In genomic region chr7:43655584-43655983, GRCh38 we compare ENCODE assay signal across 18 cellular contexts.
A peak's percentile ranks its signal among the peaks of the same experiment; 100 is the strongest.
DNase-seq lines count a peak whose midpoint lies in the region; ATAC-seq and TF ChIP-seq lines count a peak whose summit lies in the region.
"Had no signal": no experiment of that assay in that cellular context is flagged by ENCODE, and none has a peak within 500 bp of the region (broad histone marks: within the 10 kb centered on the region; RNA-seq: fewer than 3 reads in every experiment).

No MANE protein-coding gene starts in this region.

- no peaks in the 10 kb centered on the region for H3K36me3 ChIP-seq in CD4-positive, CD25-positive, alpha-beta regulatory T cell (ENCODE audit: control insufficient read depth, insufficient read depth, low read length)

- POLR2A ChIA-PET in activated CD8-positive, alpha-beta T cell treated with anti-CD3 and anti-CD28 coated beads for 36 hours (lab: Charles Lee): interaction anchor here (0.9 to 1.4 kb wide), 2 partner anchors 16 to 73 kb away, joined by 3 to 4 read pairs; partner anchors contain the start of gene STK17A
- POLR2A ChIA-PET in activated CD8-positive, alpha-beta T cell treated with anti-CD3 and anti-CD28 coated beads, Interleukin-2, amount 10 ng/mL, durations not matched to agents 7 days and 5 days (lab: Charles Lee): no interaction called here

- H3K27me3 Mint-ChIP-seq in activated CD8-positive, alpha-beta T cell treated with anti-CD3 and anti-CD28 coated beads for 36 hours: no peaks in the 10 kb centered on the region
- H3K27me3 Mint-ChIP-seq in activated CD8-positive, alpha-beta T cell treated with anti-CD3 and anti-CD28 coated beads, Interleukin-2, amount 10 ng/mL, durations not matched to agents 7 days and 5 days (ENCODE audit: low read depth): no peaks in the 10 kb centered on the region
- H3K27me3 Mint-ChIP-seq in CD4-positive, CD25-positive, alpha-beta regulatory T cell: no peaks in the 10 kb centered on the region
- H3K27me3 Mint-ChIP-seq: IgD-negative memory B cell had no signal

- ATAC-seq in activated CD8-positive, alpha-beta T cell treated with anti-CD3 and anti-CD28 coated beads for 36 hours: no peak
- no peak for ATAC-seq in activated CD8-positive, alpha-beta T cell treated with anti-CD3 and anti-CD28 coated beads, Interleukin-2, amount 10 ng/mL, durations not matched to agents 7 days and 5 days
- ATAC-seq in CD4-positive, CD25-positive, alpha-beta regulatory T cell (ENCODE audit: low read depth in 2 of 2): no peak

- H3K27ac ChIP-seq in CD4-positive, CD25-positive, alpha-beta regulatory T cell (ENCODE audit: insufficient read depth, low read length, poor library complexity, severe bottlenecking): no peak overlapping the region
- H3K27ac ChIP-seq: BLaER1 treated with 17β-estradiol and CSF1 and Interleukin-3, amounts not matched to agents 10 nM and 100 nM had no signal

- H3K27ac Mint-ChIP-seq in activated CD8-positive, alpha-beta T cell treated with anti-CD3 and anti-CD28 coated beads for 36 hours: peak overlapping the region; percentile 20
- no peak overlapping the region for H3K27ac Mint-ChIP-seq in activated CD8-positive, alpha-beta T cell treated with anti-CD3 and anti-CD28 coated beads, Interleukin-2, amount 10 ng/mL, durations not matched to agents 7 days and 5 days
- H3K27ac Mint-ChIP-seq in CD4-positive, CD25-positive, alpha-beta regulatory T cell: peak overlapping the region in 2 of 3 donors; percentile 35 to 60
- H3K27ac Mint-ChIP-seq: IgD-negative memory B cell had no signal

- peaks cover 2% of the 10 kb centered on the region for H3K9me3 Mint-ChIP-seq in activated CD8-positive, alpha-beta T cell treated with anti-CD3 and anti-CD28 coated beads for 36 hours
- H3K9me3 Mint-ChIP-seq in activated CD8-positive, alpha-beta T cell treated with anti-CD3 and anti-CD28 coated beads, Interleukin-2, amount 10 ng/mL, durations not matched to agents 7 days and 5 days (ENCODE audit: insufficient read depth): no peaks in the 10 kb centered on the region
- H3K9me3 Mint-ChIP-seq in CD4-positive, CD25-positive, alpha-beta regulatory T cell: no peaks in the 10 kb centered on the region

- CTCF ChIA-PET in activated CD8-positive, alpha-beta T cell treated with anti-CD3 and anti-CD28 coated beads for 36 hours (lab: Charles Lee): interaction anchor here (2.0 kb wide), 1 partner anchor 73 kb away, joined by 13 read pairs; the partner anchor contains the start of gene STK17A
- CTCF ChIA-PET in activated CD8-positive, alpha-beta T cell treated with anti-CD3 and anti-CD28 coated beads, Interleukin-2, amount 10 ng/mL, durations not matched to agents 7 days and 5 days (lab: Charles Lee): interaction anchor here (1.2 kb wide), 1 partner anchor 42 kb away, joined by 3 read pairs; no protein-coding TSS in a partner anchor

- no peak for TF ChIP-seq CTCF in activated CD8-positive, alpha-beta T cell treated with anti-CD3 and anti-CD28 coated beads for 36 hours (IDR thresholded peaks at IDR 0.05)
- TF ChIP-seq CTCF in fibroblast of mammary gland (conservative IDR thresholded peaks at IDR 0.05; ENCODE audit: control insufficient read depth, insufficient read depth, low read depth, low read length): no peak

- intact Hi-C loops in activated CD8-positive, alpha-beta T cell treated with anti-CD3 and anti-CD28 coated beads for 36 hours (cut with micrococcal nuclease): no loop called here

- peaks cover 53% of the 10 kb centered on the region for H3K4me1 ChIP-seq in CD4-positive, CD25-positive, alpha-beta regulatory T cell (ENCODE audit: control insufficient read depth, insufficient read depth, low read length, poor library complexity, severe bottlenecking)

- peaks cover 74% of the 10 kb centered on the region for H3K4me1 Mint-ChIP-seq in activated CD8-positive, alpha-beta T cell treated with anti-CD3 and anti-CD28 coated beads for 36 hours (ENCODE audit: low read depth)
- H3K4me1 Mint-ChIP-seq in activated CD8-positive, alpha-beta T cell treated with anti-CD3 and anti-CD28 coated beads, Interleukin-2, amount 10 ng/mL, durations not matched to agents 7 days and 5 days (ENCODE audit: low read depth): peaks cover 73% of the 10 kb centered on the region
- peaks cover 39 to 74% (median 53%) of the 10 kb centered on the region in 4 donors for H3K4me1 Mint-ChIP-seq in CD4-positive, CD25-positive, alpha-beta regulatory T cell

- H3K4me3 Mint-ChIP-seq in activated CD8-positive, alpha-beta T cell treated with anti-CD3 and anti-CD28 coated beads for 36 hours: no peak overlapping the region
- H3K4me3 Mint-ChIP-seq in activated CD8-positive, alpha-beta T cell treated with anti-CD3 and anti-CD28 coated beads, Interleukin-2, amount 10 ng/mL, durations not matched to agents 7 days and 5 days: no peak overlapping the region
- H3K4me3 Mint-ChIP-seq in CD4-positive, CD25-positive, alpha-beta regulatory T cell: no peak overlapping the region
- H3K4me3 Mint-ChIP-seq: IgD-negative memory B cell had no signal

- H3K36me3 Mint-ChIP-seq in activated CD8-positive, alpha-beta T cell treated with anti-CD3 and anti-CD28 coated beads for 36 hours (ENCODE audit: low read depth): peaks cover 62% of the 10 kb centered on the region
- peaks cover 55% of the 10 kb centered on the region for H3K36me3 Mint-ChIP-seq in activated CD8-positive, alpha-beta T cell treated with anti-CD3 and anti-CD28 coated beads, Interleukin-2, amount 10 ng/mL, durations not matched to agents 7 days and 5 days (ENCODE audit: low read depth)
- H3K36me3 Mint-ChIP-seq in CD4-positive, CD25-positive, alpha-beta regulatory T cell: peaks cover 25% of the 10 kb centered on the region

- H3K4me3 ChIP-seq in CD4-positive, CD25-positive, alpha-beta regulatory T cell (ENCODE audit: low read depth, low read length): no peak overlapping the region
- H3K4me3 ChIP-seq in fibroblast of mammary gland (ENCODE audit: control insufficient read depth, low read depth, low read length): no peak overlapping the region
- H3K4me3 ChIP-seq: BLaER1 treated with 17β-estradiol and CSF1 and Interleukin-3, amounts not matched to agents 10 nM and 100 nM had no signal

- H3K9me3 ChIP-seq in CD4-positive, CD25-positive, alpha-beta regulatory T cell (ENCODE audit: control insufficient read depth in 2 of 2, low read length in 2 of 2): no peaks in the 10 kb centered on the region

- DNase-seq in activated CD8-positive, alpha-beta T cell treated with anti-CD3 and anti-CD28 coated beads for 36 hours: no peak
- DNase-seq in activated CD8-positive, alpha-beta T cell treated with anti-CD3 and anti-CD28 coated beads, Interleukin-2, amount 10 ng/mL, durations not matched to agents 7 days and 5 days: no peak
- DNase-seq in CD4-positive, CD25-positive, alpha-beta regulatory T cell: no peak
- DNase-seq in NCI-H446 treated with DMSO at 0.1 percent for 48 hours (lab: John Stamatoyannopoulos, UW) (peak; percentile 33), fibroblast of mammary gland (ENCODE audit: low read depth) (peak; percentile 24), HK-2 (ENCODE audit: unreplicated experiment) (no peak), NCI-H345 (lab: John Stamatoyannopoulos, UW) (no peak)
- DNase-seq: DND-41, H7, Karpas-422, NCI-H1092 treated with DMSO at 0.1 percent for 48 hours, NCI-H146, NCI-H2081, NCI-H510A, NCI-H774, SHP77 had no signal

- no peaks in the 10 kb centered on the region for H3K27me3 ChIP-seq in CD4-positive, CD25-positive, alpha-beta regulatory T cell (ENCODE audit: control insufficient read depth, insufficient read depth, low read length)
- H3K27me3 ChIP-seq: BLaER1 treated with 17β-estradiol and CSF1 and Interleukin-3, amounts not matched to agents 10 nM and 100 nM had no signal

Comparison
In these comparisons a context has a peak if more than half of its experiments do, and no peak if none do; other contexts are left out.
1. DNase-seq: peak in NCI-H446 treated with DMSO at 0.1 percent for 48 hours (single experiment) and fibroblast of mammary gland (single experiment); none in activated CD8-positive, alpha-beta T cell treated with anti-CD3 and anti-CD28 coated beads for 36 hours (single experiment), activated CD8-positive, alpha-beta T cell treated with anti-CD3 and anti-CD28 coated beads, Interleukin-2, amount 10 ng/mL, durations not matched to agents 7 days and 5 days (single experiment), CD4-positive, CD25-positive, alpha-beta regulatory T cell (0 of 3), HK-2 (single experiment) and NCI-H345 (single experiment).